31 cellular contexts compared by ENCODE assay signal in the genomic region with DNA sequence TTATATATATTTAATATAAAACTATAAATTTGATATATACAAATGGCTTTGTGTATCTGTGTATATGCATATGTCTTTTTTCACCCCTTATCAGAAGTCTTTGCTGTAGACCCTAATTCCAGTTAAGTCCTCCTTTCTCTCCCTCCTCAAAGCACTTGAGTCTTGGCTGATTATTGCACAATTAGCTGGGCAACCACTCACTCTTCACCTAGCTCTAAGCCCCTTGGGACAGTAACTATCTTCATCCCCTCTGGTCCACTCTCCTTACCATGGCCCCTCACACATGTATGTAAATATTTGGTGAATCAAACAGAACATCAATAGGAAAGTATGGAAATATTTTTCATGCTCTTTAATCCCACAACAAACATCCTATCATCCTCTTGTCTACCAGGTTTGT. TPM values are rescaled to one million over a fixed set of nuclear protein-coding genes. Genes with fewer than 3 reads are reported as not detected.
DNase-seq lines count a peak whose midpoint lies in the region; ATAC-seq, FAIRE-seq and TF ChIP-seq lines count a peak whose summit lies in the region.
"Had no signal": no experiment of that assay in that cellular context is flagged by ENCODE, and none has a peak within 500 bp of the region (broad histone marks: within the 10 kb centered on the region; RNA-seq: fewer than 3 reads in every experiment).

No MANE protein-coding gene starts in this region.

- H3K27ac ChIP-seq in HepG2 (ENCODE audit: extremely low read length, insufficient read depth, low read length) = no peak overlapping the region
- no peak overlapping the region for H3K27ac ChIP-seq in right lobe of liver
- no peak overlapping the region for H3K27ac ChIP-seq in testis
- H3K27ac ChIP-seq: BLaER1 had no signal

- H3K4me3 Mint-ChIP-seq in stimulated activated memory B cell treated with anti-CD40 and anti-IgM and Interleukin-4, amounts not matched to agents 10 μg/mL and 1 μg/mL and 100 μg/mL, for 72 hours = no peak overlapping the region
- H3K4me3 Mint-ChIP-seq: CD4-positive, alpha-beta memory T cell; CD4-positive, CD25-positive, alpha-beta regulatory T cell; CD8-positive, alpha-beta memory T cell had no signal

- ATAC-seq in HepG2 (no peak), right lobe of liver (no peak), esophagus mucosa (no peak)
- no peak for ATAC-seq in stimulated activated memory B cell treated with anti-CD40 and anti-IgM and Interleukin-4, amounts not matched to agents 10 μg/mL and 1 μg/mL and 100 μg/mL, for 72 hours
- ATAC-seq: GM12878 had no signal

- no peaks in the 10 kb centered on the region for H3K79me2 ChIP-seq in HepG2 (ENCODE audit: insufficient read depth, low read length)
- no peaks in the 10 kb centered on the region for H3K79me2 ChIP-seq in Loucy (ENCODE audit: insufficient read depth, low read length)

- CTCF ChIA-PET in HepG2 (lab: Yijun Ruan, JAX; ENCODE audit: low intra/inter-chr PET ratio, low total read pairs) = no interaction called here

- intact Hi-C loops in HepG2 (cut with micrococcal nuclease; ENCODE audit: unreplicated experiment) (loop anchor here (10.0 kb wide), 1 partner anchor 674 kb away; no protein-coding TSS in a partner anchor), right lobe of liver (cut with DNase I) (no loop called here), testis (cut with DNase I; ENCODE audit: low total_unique reads) (no loop called here)

- H3K27me3 ChIP-seq in HepG2 (ENCODE audit: control insufficient read depth in 1 of 2, insufficient read depth in 2 of 2, low read length in 2 of 2) = no peaks in the 10 kb centered on the region
- no peaks in the 10 kb centered on the region for H3K27me3 ChIP-seq in right lobe of liver
- no peaks in the 10 kb centered on the region for H3K27me3 ChIP-seq in Loucy (ENCODE audit: insufficient read depth, low read length, poor library complexity, severe bottlenecking)
- no peaks in the 10 kb centered on the region for H3K27me3 ChIP-seq in testis
- H3K27me3 ChIP-seq: BE2C, BLaER1 had no signal

- no peak for TF ChIP-seq RAD21 in HepG2 (CRISPR knock-in tag; IDR thresholded peaks at IDR 0.05)

- H2AFZ ChIP-seq in HepG2 (ENCODE audit: low read length) (no peak overlapping the region), Loucy (ENCODE audit: low read length) (peak overlapping the region; percentile 24; the same call in 1 of the 2 replicates)

- H3K36me3 ChIP-seq in HepG2 (replicated peaks in 1 of 2; ENCODE audit: control insufficient read depth in 1 of 2, insufficient read depth in 2 of 2, low read length in 2 of 2) = no peaks in the 10 kb centered on the region
- H3K36me3 ChIP-seq in right lobe of liver = no peaks in the 10 kb centered on the region
- H3K36me3 ChIP-seq in Loucy (ENCODE audit: insufficient read depth, low read length) = no peaks in the 10 kb centered on the region
- no peaks in the 10 kb centered on the region for H3K36me3 ChIP-seq in testis (ENCODE audit: low read depth, missing control alignments)
- H3K36me3 ChIP-seq: BE2C, BLaER1 had no signal

- DNase-seq in HepG2 (ENCODE audit: low spot score) (no peak), right lobe of liver (no peak), testis (no peak), mucosa of gallbladder (ENCODE audit: low spot score) (no peak)
- DNase-seq: 8988T; ACHN; BE2C; C1 segment of cervical spinal cord; CD4-positive, alpha-beta memory T cell; CD4-positive, CD25-positive, alpha-beta regulatory T cell; CD8-positive, alpha-beta memory T cell; COR-L47; DMS 273 treated with DMSO at 0.1 percent for 48 hours; DMS153; DMS79; DND-41; EL; GDM1 had no signal

- POLR2A ChIA-PET in HepG2 (lab: Yijun Ruan, JAX) = no interaction called here

- TF ChIP-seq POLR2A in HepG2 (IDR thresholded peaks at IDR 0.05; ENCODE audit: insufficient read depth in 1 of 2, low read depth in 2 of 2, low read length in 2 of 2) (no peak), right lobe of liver (IDR thresholded peaks at IDR 0.05) (no peak), testis (IDR thresholded peaks at IDR 0.05) (no peak)

- no peaks in the 10 kb centered on the region for H3K9me2 ChIP-seq in Loucy (replicated peaks; ENCODE audit: low read depth, low read length)

- BruUV-seq in HepG2 (replicated peaks; lab: Mats Ljungman, UMichigan) = no TSS peak

- no peak for FAIRE-seq in HepG2 (lab: Jason Lieb, UNC)
- FAIRE-seq: A204.1, GM12878, GM12892, GM18507 had no signal

- no peaks in the 10 kb centered on the region for H3K9me3 ChIP-seq in HepG2 (ENCODE audit: low read length)
- no peaks in the 10 kb centered on the region for H3K9me3 ChIP-seq in right lobe of liver
- H3K9me3 ChIP-seq in Loucy (ENCODE audit: insufficient read depth, low read depth, low read length) = no peaks in the 10 kb centered on the region
- no peaks in the 10 kb centered on the region for H3K9me3 ChIP-seq in testis
- H3K9me3 ChIP-seq: BE2C, BLaER1 had no signal

- peaks cover 33% of the 10 kb centered on the region for H3K4me1 Mint-ChIP-seq in stimulated activated memory B cell treated with anti-CD40 and anti-IgM and Interleukin-4, amounts not matched to agents 10 μg/mL and 1 μg/mL and 100 μg/mL, for 72 hours
- H3K4me1 Mint-ChIP-seq: CD4-positive, alpha-beta memory T cell; CD4-positive, CD25-positive, alpha-beta regulatory T cell; CD8-positive, alpha-beta memory T cell had no signal

- no peaks in the 10 kb centered on the region for H3F3A ChIP-seq in Loucy (ENCODE audit: low read depth)

- TF ChIP-seq EP300 in HepG2 (IDR thresholded peaks at IDR 0.05; ENCODE audit: low read depth in 2 of 2, low read length in 2 of 2) = no peak
- TF ChIP-seq EP300 in HepG2 (CRISPR knock-in tag; IDR thresholded peaks at IDR 0.05; ENCODE audit: borderline replicate concordance) = no peak

- no peak overlapping the region for H3K4me3 ChIP-seq in HepG2 (replicated peaks in 1 of 3; ENCODE audit: insufficient read depth in 1 of 3, low read depth in 2 of 3, low read length in 3 of 3)
- no peak overlapping the region for H3K4me3 ChIP-seq in right lobe of liver
- no peak overlapping the region for H3K4me3 ChIP-seq in Loucy (ENCODE audit: low read length, poor library complexity, severe bottlenecking)
- no peak overlapping the region for H3K4me3 ChIP-seq in testis
- H3K4me3 ChIP-seq: BLaER1, GM12878 had no signal

- H3K4me1 ChIP-seq in HepG2 (ENCODE audit: insufficient read depth, low read length) (peaks cover 12% of the 10 kb centered on the region), right lobe of liver (no peaks in the 10 kb centered on the region), Loucy (ENCODE audit: insufficient read depth, low read length, poor library complexity, severe bottlenecking) (peaks cover 10% of the 10 kb centered on the region), testis (no peaks in the 10 kb centered on the region)
- H3K4me1 ChIP-seq: BE2C, BLaER1 had no signal

- peaks cover 5% of the 10 kb centered on the region for H3K9me3 Mint-ChIP-seq in stimulated activated memory B cell treated with anti-CD40 and anti-IgM and Interleukin-4, amounts not matched to agents 10 μg/mL and 1 μg/mL and 100 μg/mL, for 72 hours
- H3K9me3 Mint-ChIP-seq: CD14-positive monocyte; CD4-positive, alpha-beta memory T cell; CD4-positive, CD25-positive, alpha-beta regulatory T cell; CD8-positive, alpha-beta memory T cell had no signal

- H3K27ac Mint-ChIP-seq in stimulated activated memory B cell treated with anti-CD40 and anti-IgM and Interleukin-4, amounts not matched to agents 10 μg/mL and 1 μg/mL and 100 μg/mL, for 72 hours = peak overlapping the region; percentile 96
- H3K27ac Mint-ChIP-seq: CD4-positive, alpha-beta memory T cell; CD4-positive, CD25-positive, alpha-beta regulatory T cell; CD8-positive, alpha-beta memory T cell had no signal

- peaks cover 24% of the 10 kb centered on the region for H3K36me3 Mint-ChIP-seq in stimulated activated memory B cell treated with anti-CD40 and anti-IgM and Interleukin-4, amounts not matched to agents 10 μg/mL and 1 μg/mL and 100 μg/mL, for 72 hours
- H3K36me3 Mint-ChIP-seq: CD14-positive monocyte had no signal

- no peak for TF ChIP-seq CTCF in HepG2 (CRISPR knock-in tag; IDR thresholded peaks at IDR 0.05)
- TF ChIP-seq CTCF in right lobe of liver (IDR thresholded peaks at IDR 0.05) = no peak
- TF ChIP-seq CTCF in Loucy (conservative IDR thresholded peaks at IDR 0.05; ENCODE audit: low read length) = no peak
- no peak for TF ChIP-seq CTCF in testis (IDR thresholded peaks at IDR 0.05)

- no peak overlapping the region for H3K4me2 ChIP-seq in HepG2 (ENCODE audit: low read depth, low read length)
- H3K4me2 ChIP-seq in Loucy (ENCODE audit: low read depth, low read length, poor library complexity, severe bottlenecking) = no peak overlapping the region
- H3K4me2 ChIP-seq: BLaER1 had no signal

- no peaks in the 10 kb centered on the region for H4K20me1 ChIP-seq in HepG2 (ENCODE audit: insufficient read depth, low read length)
- no peaks in the 10 kb centered on the region for H4K20me1 ChIP-seq in Loucy (ENCODE audit: insufficient read depth, low read length, poor library complexity, severe bottlenecking)
- H4K20me1 ChIP-seq: BLaER1 had no signal

- H3K9ac ChIP-seq in HepG2 (ENCODE audit: insufficient read depth, low read depth, low read length) (no peak overlapping the region), Loucy (ENCODE audit: low read depth, low read length, poor library complexity, severe bottlenecking) (no peak overlapping the region)
- H3K9ac ChIP-seq: BLaER1 had no signal

- H3K27me3 Mint-ChIP-seq in stimulated activated memory B cell treated with anti-CD40 and anti-IgM and Interleukin-4, amounts not matched to agents 10 μg/mL and 1 μg/mL and 100 μg/mL, for 72 hours = no peaks in the 10 kb centered on the region
- H3K27me3 Mint-ChIP-seq: CD4-positive, alpha-beta memory T cell; CD4-positive, CD25-positive, alpha-beta regulatory T cell; CD8-positive, alpha-beta memory T cell had no signal

- in situ Hi-C loops in HepG2 (cut with HindIII; ENCODE audit: extremely low pct_ligation_motif_present, low pct_unique_long_range_greater_than_20kb) = loop anchor here (25.0 kb wide), 3 partner anchors 97 to 847 kb away; a partner anchor contains a TSS

RNA-seq across cellular contexts. Expression of a gene that starts 0.9 kb away (rescaled TPM):
- total RNA-seq in HepG2 (2016; rRNA removed; fragmentation: Illumina TruSeq; extraction: Trizol) (not detected in 2 replicates), right lobe of liver (not detected), testis (under 1 TPM; 0.62 to 0.71 TPM), mucosa of gallbladder (not detected), esophagus mucosa (not detected)
- not detected in 2 replicates for total RNA-seq in HepG2 (2016; cell fraction: cytosol; rRNA removed; fragmentation: Illumina TruSeq; extraction: Trizol; ENCODE audit: low read depth)
- total RNA-seq in HepG2 (2016; cell fraction: insoluble cytoplasmic fraction; rRNA removed; fragmentation: Illumina TruSeq; extraction: Trizol) = not detected in 2 replicates
- not detected in 2 replicates for total RNA-seq in HepG2 (2016; cell fraction: membrane; rRNA removed; fragmentation: Illumina TruSeq; extraction: Trizol)
- not detected in 2 replicates for total RNA-seq in HepG2 (2016; cell fraction: nucleus; rRNA removed; fragmentation: Illumina TruSeq; extraction: Trizol)
- polyA plus RNA-seq in HepG2 (2011; rRNA removed) (0.08 TPM in 1 of 2 replicates, not detected in the other), testis (ENCODE audit: insufficient read depth, low read depth, low replicate concordance) (not detected)
- polyA plus RNA-seq in HepG2 (2011; cell fraction: cytosol; rRNA removed) = not detected in 2 replicates
- not detected in 2 replicates for polyA plus RNA-seq in HepG2 (2011; cell fraction: nucleus; rRNA removed)
- not detected in 2 replicates for polyA plus RNA-seq in HepG2 (2012)
- not detected in 2 replicates for polyA plus RNA-seq in HepG2 (2016; cell fraction: cytosol; fragmentation: Illumina TruSeq; extraction: Trizol; ENCODE audit: low read depth)
- polyA plus RNA-seq in HepG2 (2016; cell fraction: insoluble cytoplasmic fraction; fragmentation: Illumina TruSeq; extraction: Trizol; ENCODE audit: low read depth) = not detected in 2 replicates
- polyA plus RNA-seq in HepG2 (2016; cell fraction: membrane; fragmentation: Illumina TruSeq; extraction: Trizol; ENCODE audit: low read depth) = not detected in 2 replicates
- polyA plus RNA-seq in HepG2 (2016; cell fraction: nucleus; fragmentation: Illumina TruSeq; extraction: Trizol; ENCODE audit: insufficient read depth, low read depth) = not detected in 2 replicates
- not detected in 2 replicates for polyA minus RNA-seq in HepG2 (2011; rRNA and poly(A)+ RNA removed; ENCODE audit: low replicate concordance)
- not detected in 2 replicates for polyA minus RNA-seq in HepG2 (2011; cell fraction: cytosol; rRNA and poly(A)+ RNA removed)
- polyA minus RNA-seq in HepG2 (2011; cell fraction: nucleus; rRNA and poly(A)+ RNA removed) = not detected in 2 replicates
- total RNA-seq: A673; CD4-positive, CD25-positive, alpha-beta regulatory T cell; Daoy; G401 had no signal
- polyA plus RNA-seq: AG04450; CD14-positive monocyte; CD4-positive, alpha-beta memory T cell; CD4-positive, CD25-positive, alpha-beta regulatory T cell; CD8-positive, alpha-beta memory T cell had no signal
